In genomic region chr16:85916141-85916890, GRCh38 we compare ENCODE assay signal across 10 cellular contexts. TPM values are rescaled to one million over a fixed set of nuclear protein-coding genes. Genes with fewer than 3 reads are reported as not detected.
DNase-seq lines count a peak whose midpoint lies in the region; ATAC-seq and TF ChIP-seq lines count a peak whose summit lies in the region.
"Had no signal": no experiment of that assay in that cellular context is flagged by ENCODE, and none has a peak within 500 bp of the region (broad histone marks: within the 10 kb centered on the region; RNA-seq: fewer than 3 reads in every experiment).

No MANE protein-coding gene starts in this region.

- CTCF ChIA-PET in MCF 10A (lab: Yijun Ruan, JAX) = interaction anchor here (1.5 kb wide), 1 partner anchor 9 kb away, joined by 7 read pairs; no protein-coding TSS in a partner anchor

- peaks cover 26% of the 10 kb centered on the region for H3K27me3 Mint-ChIP-seq in MCF 10A (ENCODE audit: insufficient read depth, unreplicated experiment)
- H3K27me3 Mint-ChIP-seq in activated naive CD8-positive, alpha-beta T cell treated with anti-CD3 and anti-CD28 coated beads, Interleukin-2, amount 50 U/mL, for 24 hours = no peaks in the 10 kb centered on the region

- H3K4me3 ChIP-seq in breast epithelium (no peak overlapping the region), upper lobe of left lung (no peak overlapping the region)

- H3K27me3 ChIP-seq in breast epithelium (no peaks in the 10 kb centered on the region), upper lobe of left lung (no peaks in the 10 kb centered on the region)

- H3K36me3 Mint-ChIP-seq in MCF 10A (ENCODE audit: insufficient read depth, unreplicated experiment) = no peaks in the 10 kb centered on the region
- peaks cover 90% of the 10 kb centered on the region for H3K36me3 Mint-ChIP-seq in activated naive CD8-positive, alpha-beta T cell treated with anti-CD3 and anti-CD28 coated beads, Interleukin-2, amount 50 U/mL, for 24 hours (ENCODE audit: low read depth)

- H3K9me3 Mint-ChIP-seq in MCF 10A (ENCODE audit: unreplicated experiment) = no peaks in the 10 kb centered on the region
- H3K9me3 Mint-ChIP-seq in activated naive CD8-positive, alpha-beta T cell treated with anti-CD3 and anti-CD28 coated beads, Interleukin-2, amount 50 U/mL, for 24 hours = no peaks in the 10 kb centered on the region

- BruUV-seq in MCF 10A (replicated peaks; lab: Mats Ljungman, UMichigan) = no TSS peak

- H3K27ac ChIP-seq in breast epithelium (no peak overlapping the region), upper lobe of left lung (peak overlapping the region in 3 of 4 donors; percentile 45 to 57 (median 53))

- POLR2A ChIA-PET in MCF 10A (lab: Yijun Ruan, JAX) = interaction anchor here (0.6 kb wide), 2 partner anchors 182 to 1060 kb away, joined by 3 read pairs; no protein-coding TSS in a partner anchor

- ATAC-seq in activated naive CD8-positive, alpha-beta T cell treated with anti-CD3 and anti-CD28 coated beads, Interleukin-2, amount 50 U/mL, for 24 hours = no peak
- ATAC-seq in upper lobe of left lung (ENCODE audit: low FRiP score in 2 of 2) = peak; percentile 57 to 79

- no peak overlapping the region for H3K4me3 Mint-ChIP-seq in MCF 10A (ENCODE audit: unreplicated experiment)
- no peak overlapping the region for H3K4me3 Mint-ChIP-seq in activated naive CD8-positive, alpha-beta T cell treated with anti-CD3 and anti-CD28 coated beads, Interleukin-2, amount 50 U/mL, for 24 hours

- H3K9me3 ChIP-seq in breast epithelium = no peaks in the 10 kb centered on the region
- H3K9me3 ChIP-seq in upper lobe of left lung = no peaks in the 10 kb centered on the region
- H3K9me3 ChIP-seq: SK-N-SH had no signal

- TF ChIP-seq EP300 in upper lobe of left lung (IDR thresholded peaks at IDR 0.05) = peak in 2 of 4 donors; percentile 26 to 86

- H3K27ac Mint-ChIP-seq in MCF 10A (ENCODE audit: low read depth, unreplicated experiment) = no peak overlapping the region
- peak overlapping the region; percentile 27 for H3K27ac Mint-ChIP-seq in activated naive CD8-positive, alpha-beta T cell treated with anti-CD3 and anti-CD28 coated beads, Interleukin-2, amount 50 U/mL, for 24 hours

- H3K36me3 ChIP-seq in breast epithelium (no peaks in the 10 kb centered on the region), upper lobe of left lung (peaks cover 0 to 9% (median 4%) of the 10 kb centered on the region in 4 donors)

- peaks cover 6% of the 10 kb centered on the region for H3K4me1 Mint-ChIP-seq in MCF 10A (ENCODE audit: insufficient read depth, unreplicated experiment)
- H3K4me1 Mint-ChIP-seq in activated naive CD8-positive, alpha-beta T cell treated with anti-CD3 and anti-CD28 coated beads, Interleukin-2, amount 50 U/mL, for 24 hours = peaks cover 56% of the 10 kb centered on the region

- TF ChIP-seq POLR2A in breast epithelium (IDR thresholded peaks at IDR 0.05) (no peak), upper lobe of left lung (IDR thresholded peaks at IDR 0.05) (peak in 1 of 4 donors; percentile 32)

- peak; percentile 36 for DNase-seq in MCF 10A (ENCODE audit: unreplicated experiment)
- DNase-seq in breast epithelium (ENCODE audit: low spot score in 2 of 2) = no peak
- DNase-seq in activated naive CD8-positive, alpha-beta T cell treated with anti-CD3 and anti-CD28 coated beads, Interleukin-2, amount 50 U/mL, for 24 hours = no peak
- DNase-seq in iris pigment epithelial cell (ENCODE audit: low read depth) = peak; percentile 52
- peak; percentile 69 to 93 for DNase-seq in upper lobe of left lung
- no peak for DNase-seq in NCI-H187 treated with DMSO at 0.1 percent for 48 hours (lab: John Stamatoyannopoulos, UW)
- no peak for DNase-seq in midbrain (lab: John Stamatoyannopoulos, UW)
- no peak for DNase-seq in stimulated activated CD4-positive, alpha-beta T cell treated with anti-CD3 and anti-CD28 coated beads, Interleukin-4, amount 100 ng/mL, for 24 hours
- DNase-seq: SK-N-SH; stimulated activated CD4-positive, alpha-beta T cell treated with anti-CD3 and anti-CD28 coated beads, Interleukin-4, amount 100 ng/mL, for 1 hour had no signal

- WGBS in upper lobe of left lung, 2 donors = 36 to 46% methylated on average over 14 to 20 of the region's 20 CpGs

- intact Hi-C loops in MCF 10A (cut with micrococcal nuclease) (no loop called here), breast epithelium (cut with DNase I; ENCODE audit: low total_unique reads) (no loop called here)

- H3K4me1 ChIP-seq in breast epithelium = no peaks in the 10 kb centered on the region
- peaks cover 10 to 41% (median 24%) of the 10 kb centered on the region in 4 donors for H3K4me1 ChIP-seq in upper lobe of left lung

- TF ChIP-seq CTCF in MCF 10A (IDR thresholded peaks at IDR 0.05; ENCODE audit: unreplicated experiment) (no peak), breast epithelium (IDR thresholded peaks at IDR 0.05) (no peak), upper lobe of left lung (IDR thresholded peaks at IDR 0.05) (no peak)

RNA-seq across cellular contexts. Expression of gene IRF8, which starts 17.4 kb away (rescaled TPM):
- not detected in 2 replicates for total RNA-seq in MCF 10A (2022)
- total RNA-seq in breast epithelium = 100 to 1,000 TPM in 1 of 3 donors, 10 to 100 TPM in 2; 16.7 to 121 (median 20.2) TPM
- total RNA-seq in upper lobe of left lung = 100 to 1,000 TPM in 1 of 6 donors, 10 to 100 TPM in 5; 41.5 to 141 (median 72.8) TPM

Comparison
In these comparisons a context has a peak if more than half of its experiments do, and no peak if none do; other contexts are left out.
1. DNase-seq: peak in MCF 10A (single experiment), iris pigment epithelial cell (single experiment) and upper lobe of left lung (2 of 2); none in breast epithelium (0 of 2), activated naive CD8-positive, alpha-beta T cell treated with anti-CD3 and anti-CD28 coated beads, Interleukin-2, amount 50 U/mL, for 24 hours (single experiment), NCI-H187 treated with DMSO at 0.1 percent for 48 hours (single experiment), midbrain (single experiment) and stimulated activated CD4-positive, alpha-beta T cell treated with anti-CD3 and anti-CD28 coated beads, Interleukin-4, amount 100 ng/mL, for 24 hours (single experiment).
2. RNA of gene IRF8, which starts 17.4 kb away (total RNA-seq): 41.5 to 141 TPM in upper lobe of left lung and 16.7 to 121 TPM in breast epithelium; not detected in MCF 10A; every median in the first group is over 10 times any median in the second.
3. H3K27ac ChIP-seq: peak in upper lobe of left lung (3 of 4); none in breast epithelium (0 of 2).